Comparison of ENCODE assay signal across 8 cellular contexts in the genomic region with DNA sequence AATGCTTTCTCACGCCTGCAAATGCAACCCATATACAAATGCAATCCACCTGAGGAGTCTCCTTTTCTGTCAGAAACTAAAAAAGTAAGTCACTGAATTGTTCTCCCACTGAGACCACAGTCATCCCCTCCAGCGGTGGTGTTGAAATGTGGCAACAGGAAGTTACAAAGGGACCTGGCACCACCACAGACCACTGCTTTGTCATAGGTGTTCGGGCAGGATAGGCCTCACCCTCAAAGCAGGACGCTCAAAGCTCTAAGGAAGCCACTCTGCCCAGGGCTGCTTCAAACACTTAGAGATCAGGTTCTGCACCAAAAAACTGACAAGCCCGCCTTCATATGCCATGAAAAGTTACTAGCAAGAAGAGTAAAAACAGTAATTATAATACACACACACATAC. TPM values are rescaled to one million over a fixed set of nuclear protein-coding genes. Genes with fewer than 3 reads are reported as not detected.
DNase-seq lines count a peak whose midpoint lies in the region; ATAC-seq and TF ChIP-seq lines count a peak whose summit lies in the region.

No MANE protein-coding gene starts in this region.

- H3K27me3 ChIP-seq in sigmoid colon: peaks cover 0 to 5% (median 0%) of the 10 kb centered on the region in 3 donors

- peak; percentile 49 for ATAC-seq in GM19468 (IDR thresholded peaks at IDR 0.05; ENCODE audit: extremely low read depth, unreplicated experiment)

- no peaks in the 10 kb centered on the region for H3K36me3 ChIP-seq in sigmoid colon

- TF ChIP-seq POLR2A in sigmoid colon (IDR thresholded peaks at IDR 0.05): no peak

- H3K27ac ChIP-seq in sigmoid colon: peak overlapping the region in 3 of 4 donors; percentile 4 to 56 (median 45)

- intact Hi-C loops in sigmoid colon (cut with DNase I): no loop called here

- no peaks in the 10 kb centered on the region for H3K9me3 ChIP-seq in sigmoid colon

- no peak for TF ChIP-seq EP300 in sigmoid colon (IDR thresholded peaks at IDR 0.05)

- 60 to 81% methylated on average over 5 of the region's 5 CpGs for WGBS in sigmoid colon, 2 donors

- H3K4me3 ChIP-seq in Jurkat, Clone E6-1 (ENCODE audit: low read length): no peak overlapping the region
- H3K4me3 ChIP-seq in sigmoid colon: no peak overlapping the region

- peaks cover 0 to 7% (median 0%) of the 10 kb centered on the region in 4 donors for H3K4me1 ChIP-seq in sigmoid colon

- DNase-seq in Jurkat, Clone E6-1 (ENCODE audit: low read depth, low spot score): peak; percentile 75
- peak; percentile 88 for DNase-seq in activated CD4-positive, alpha-beta T cell treated with anti-CD3 and anti-CD28 coated beads for 48 hours
- DNase-seq in effector CD4-positive, alpha-beta T cell: peak; percentile 47
- DNase-seq in sigmoid colon (no peak), NCI-H345 treated with DMSO at 0.1 percent for 48 hours (lab: John Stamatoyannopoulos, UW; ENCODE audit: unreplicated experiment) (no peak), occipital lobe (lab: John Stamatoyannopoulos, UW) (no peak), NCI-H2029 treated with DMSO at 0.1 percent for 48 hours (lab: John Stamatoyannopoulos, UW) (no peak)

- no peak for TF ChIP-seq CTCF in sigmoid colon (IDR thresholded peaks at IDR 0.05)

RNA-seq across cellular contexts. Expression of gene PHLDA1, which starts 11.3 kb away (rescaled TPM):
- polyA plus RNA-seq in Jurkat, Clone E6-1 (2012; ENCODE audit: insufficient read depth, insufficient read length): 0.49 TPM
- total RNA-seq in sigmoid colon (10 to 100 TPM in 1 of 4 donors, 1 to 10 TPM in 3; 3.6 to 10.9 (median 5.3) TPM), occipital lobe (24.8 TPM)
- 1 to 10 TPM; 2.4 to 6.6 (median 4.2) TPM for polyA plus RNA-seq in sigmoid colon

Comparison
In these comparisons a context has a peak if more than half of its experiments do, and no peak if none do; other contexts are left out.
1. DNase-seq: peak in Jurkat, Clone E6-1 (single experiment), activated CD4-positive, alpha-beta T cell treated with anti-CD3 and anti-CD28 coated beads for 48 hours (single experiment) and effector CD4-positive, alpha-beta T cell (single experiment); none in sigmoid colon (single experiment), NCI-H345 treated with DMSO at 0.1 percent for 48 hours (single experiment), occipital lobe (single experiment) and NCI-H2029 treated with DMSO at 0.1 percent for 48 hours (single experiment).